In genomic region chr7:140333209-140333608, GRCh38 we compare ENCODE assay signal across 21 cellular contexts.
"Had no signal": no experiment of that assay in that cellular context is flagged by ENCODE, and none has a peak within 500 bp of the region (broad histone marks: within the 10 kb centered on the region; RNA-seq: fewer than 3 reads in every experiment).

No MANE protein-coding gene starts in this region.

- H3K4me3 Mint-ChIP-seq: activated naive CD8-positive, alpha-beta T cell; activated T-cell treated with anti-CD3 and anti-CD28 coated beads, Interleukin-2, amount 50 U/mL, for 4 hours; immature natural killer cell; naive thymus-derived CD8-positive, alpha-beta T cell; WTC11 had no signal

- H3K27me3 Mint-ChIP-seq: activated naive CD8-positive, alpha-beta T cell; naive thymus-derived CD8-positive, alpha-beta T cell; progenitor cell of endocrine pancreas had no signal

- H3K79me2 ChIP-seq: hepatocyte had no signal

- H3K9me3 Mint-ChIP-seq: activated T-cell treated with anti-CD3 and anti-CD28 coated beads, Interleukin-2, amount 50 U/mL, for 4 hours; activated T-helper 2 cell treated with anti-CD3 and anti-CD28 coated beads, Interferon-gamma antibody, Interleukin-2, Interleukin-4, amounts not matched to agents 10 μg/mL and 5 μg/mL and 100 μg/mL, durations not matched to agents 14 hours and 24 hours and 36 hours; naive thymus-derived CD8-positive, alpha-beta T cell; WTC11 had no signal

- H3K27me3 ChIP-seq: breast epithelium, hepatocyte, stomach, suprapubic skin, tibial nerve had no signal

- H3K4me2 ChIP-seq: hepatocyte had no signal

- H3K4me3 ChIP-seq: breast epithelium, hepatocyte, lower lobe of right lung, stomach, suprapubic skin, tibial nerve had no signal

- H3K27ac ChIP-seq: breast epithelium, hepatocyte, lower lobe of right lung, stomach, suprapubic skin had no signal

- H3K9me3 ChIP-seq: breast epithelium, lower lobe of right lung, stomach, suprapubic skin, tibial nerve had no signal

- H3K36me3 ChIP-seq: breast epithelium had no signal

- H3K4me1 ChIP-seq: breast epithelium, lower lobe of right lung, stomach, suprapubic skin had no signal

- H3K4me1 Mint-ChIP-seq: immature natural killer cell, WTC11 had no signal

- H3K36me3 Mint-ChIP-seq: activated naive CD8-positive, alpha-beta T cell had no signal

- H3K27ac Mint-ChIP-seq: activated naive CD8-positive, alpha-beta T cell; activated T-helper 2 cell treated with anti-CD3 and anti-CD28 coated beads, Interferon-gamma antibody, Interleukin-2, Interleukin-4, amounts not matched to agents 10 μg/mL and 5 μg/mL and 100 μg/mL, durations not matched to agents 14 hours and 24 hours and 36 hours; immature natural killer cell; progenitor cell of endocrine pancreas; WTC11 had no signal

- DNase-seq: activated CD4-positive, alpha-beta T cell treated with anti-CD3 and anti-CD28 coated beads for 4 hours; activated CD4-positive, alpha-beta T cell treated with anti-CD3 and anti-CD28 coated beads, Interleukin-2, amount 50 U/mL, for 48 hours; activated CD8-positive, alpha-beta memory T cell treated with anti-CD3 and anti-CD28 coated beads, Interleukin-2, amount 50 U/mL, for 48 hours; activated naive CD4-positive, alpha-beta T cell; activated T-cell treated with anti-CD3 and anti-CD28 coated beads, Interleukin-2, amount 50 U/mL, for 4 hours; amniotic stem cell; cortex of kidney; immature natural killer cell; lower lobe of right lung; naive thymus-derived CD8-positive, alpha-beta T cell; retina; stomach; T1000 had no signal

- ATAC-seq: activated T-cell treated with anti-CD3 and anti-CD28 coated beads, Interleukin-2, amount 50 U/mL, for 4 hours; lower lobe of right lung; naive thymus-derived CD8-positive, alpha-beta T cell; WTC11 had no signal

- H2AFZ ChIP-seq: hepatocyte had no signal
